In genomic region chr15:101672298-101672697, GRCh38 we compare ENCODE assay signal across 1 cellular context.
TF ChIP-seq lines count a peak whose summit lies in the region.

No MANE protein-coding gene starts in this region.

TF ChIP-seq in K562, 482 proteins besides CTCF, POLR2A, EP300 and RAD21 (continued from another document):
- TF ChIP-seq CTCFL (IDR thresholded peaks at IDR 0.05; ENCODE audit: borderline replicate concordance, insufficient read depth, low read depth, low read length, poor library complexity, severe bottlenecking): peak; percentile 76
